In the genomic region with DNA sequence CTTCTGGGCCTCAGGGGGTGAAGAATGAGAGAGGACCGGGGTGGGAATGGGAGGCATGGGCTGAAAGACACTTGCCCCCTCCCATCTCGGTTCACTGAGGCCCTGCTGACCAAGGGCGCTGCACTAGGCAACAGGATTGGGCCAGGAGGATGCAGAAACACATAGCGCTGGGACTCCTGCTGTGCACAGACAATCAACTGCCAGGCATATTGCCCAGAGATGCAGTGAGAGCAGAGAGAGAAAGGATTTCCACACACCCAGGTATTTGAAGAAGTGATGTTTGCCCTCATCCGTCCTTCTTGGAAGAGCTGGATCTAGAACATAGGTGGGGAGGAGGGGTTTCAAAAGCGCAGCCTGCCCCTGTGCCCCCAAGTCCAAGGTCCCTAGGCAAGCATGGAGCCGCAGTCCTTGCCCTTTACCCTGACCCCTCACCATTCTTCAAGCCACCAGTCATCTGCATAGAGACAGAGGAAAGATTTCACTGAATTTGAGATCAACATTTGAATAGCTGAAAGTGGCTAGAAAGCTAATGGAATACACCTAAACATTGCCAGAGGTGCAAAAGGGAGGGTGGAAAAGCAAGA, we compare ENCODE assay signal across 1 cellular context.
TF ChIP-seq lines count a peak whose summit lies in the region.

No MANE protein-coding gene starts in this region.

TF ChIP-seq in HepG2, 621 proteins besides CTCF, POLR2A, EP300 and RAD21 (continued from another document):
- TF ChIP-seq, protein P1, sequence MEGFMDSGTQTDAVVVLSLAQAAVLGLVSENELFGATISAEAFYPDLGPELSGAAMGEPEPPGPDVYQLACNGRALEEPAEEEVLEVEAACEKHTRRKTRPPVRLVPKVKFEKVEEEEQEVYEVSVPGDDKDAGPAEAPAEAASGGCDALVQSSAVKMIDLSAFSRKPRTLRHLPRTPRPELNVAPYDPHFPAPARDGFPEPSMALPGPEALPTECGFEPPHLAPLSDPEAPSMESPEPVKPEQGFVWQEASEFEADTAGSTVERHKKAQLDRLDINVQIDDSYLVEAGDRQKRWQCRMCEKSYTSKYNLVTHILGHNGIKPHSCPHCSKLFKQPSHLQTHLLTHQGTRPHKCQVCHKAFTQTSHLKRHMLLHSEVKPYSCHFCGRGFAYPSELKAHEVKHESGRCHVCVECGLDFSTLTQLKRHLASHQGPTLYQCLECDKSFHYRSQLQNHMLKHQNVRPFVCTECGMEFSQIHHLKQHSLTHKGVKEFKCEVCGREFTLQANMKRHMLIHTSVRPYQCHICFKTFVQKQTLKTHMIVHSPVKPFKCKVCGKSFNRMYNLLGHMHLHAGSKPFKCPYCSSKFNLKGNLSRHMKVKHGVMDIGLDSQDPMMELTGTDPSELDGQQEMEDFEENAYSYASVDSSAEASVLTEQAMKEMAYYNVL (CRISPR knock-in tag; IDR thresholded peaks at IDR 0.05; ENCODE audit: borderline replicate concordance): 0 out of 2 replicates have a peak, but pooled peaks have one; percentile 35
- 0 out of 2 replicates have a peak, but pooled peaks have one; percentile 26 for TF ChIP-seq NR2F2 (IDR thresholded peaks at IDR 0.05; ENCODE audit: borderline replicate concordance, low read depth)
- TF ChIP-seq NCOR1 (IDR thresholded peaks at IDR 0.05; ENCODE audit: borderline replicate concordance, low read length): peak; percentile 73
